Comparison of ENCODE assay signal across 22 cellular contexts in genomic region chr15:39596358-39597051, GRCh38. TPM values are rescaled to one million over a fixed set of nuclear protein-coding genes. Genes with fewer than 3 reads are reported as not detected.
DNase-seq lines count a peak whose midpoint lies in the region; FAIRE-seq and TF ChIP-seq lines count a peak whose summit lies in the region.
"Had no signal": no experiment of that assay in that cellular context is flagged by ENCODE, and none has a peak within 500 bp of the region (broad histone marks: within the 10 kb centered on the region; RNA-seq: fewer than 3 reads in every experiment).

No MANE protein-coding gene starts in this region.

- H2AFZ ChIP-seq in endothelial cell of umbilical vein (ENCODE audit: low read depth, low read length) = no peak overlapping the region
- H2AFZ ChIP-seq in mesenchymal stem cell (ENCODE audit: low read depth, low read length) = no peak overlapping the region

- no peak overlapping the region for H2AK5ac ChIP-seq in mesenchymal stem cell (ENCODE audit: low read length, severe bottlenecking)

- no peak overlapping the region for H3K27ac ChIP-seq in endothelial cell of umbilical vein (ENCODE audit: insufficient read depth, low read depth, low read length)
- H3K27ac ChIP-seq in mesenchymal stem cell (ENCODE audit: low read length, poor library complexity, severe bottlenecking) = peak overlapping the region; percentile 49
- no peak overlapping the region for H3K27ac ChIP-seq in tibial nerve
- H3K27ac ChIP-seq: psoas muscle had no signal

- H3K79me2 ChIP-seq in endothelial cell of umbilical vein (ENCODE audit: control insufficient read depth, insufficient read depth, low read length) = no peaks in the 10 kb centered on the region

- H3K9me3 ChIP-seq in endothelial cell of umbilical vein (replicated peaks; ENCODE audit: control insufficient read depth, insufficient read depth, low read length) (no peaks in the 10 kb centered on the region), mesenchymal stem cell (ENCODE audit: control insufficient read depth, low read length) (no peaks in the 10 kb centered on the region), tibial nerve (no peaks in the 10 kb centered on the region)
- H3K9me3 ChIP-seq: psoas muscle had no signal

- no peak overlapping the region for H3K23ac ChIP-seq in mesenchymal stem cell (ENCODE audit: low read length in 2 of 2)

- H4K8ac ChIP-seq in mesenchymal stem cell (ENCODE audit: low read length) = no peak overlapping the region

- no peak overlapping the region for H4K91ac ChIP-seq in mesenchymal stem cell (ENCODE audit: low read length)

- POLR2A ChIA-PET in endothelial cell of umbilical vein (lab: Charles Lee) = no interaction called here

- DNase-seq in ACHN (peak; percentile 34), M059J (ENCODE audit: low read depth) (peak; percentile 81), endothelial cell of umbilical vein (ENCODE audit: low read depth, low spot score) (peak; percentile 89), mesenchymal stem cell (peak; percentile 47), GM13976 (ENCODE audit: low spot score) (no peak), NCI-H2081 treated with DMSO at 0.1 percent for 48 hours (lab: John Stamatoyannopoulos, UW) (no peak), COLO668 (lab: John Stamatoyannopoulos, UW; ENCODE audit: unreplicated experiment) (no peak), tibial nerve (ENCODE audit: low spot score in 2 of 2) (no peak)
- DNase-seq: activated CD4-positive, CD25-positive, alpha-beta regulatory T cell treated with anti-CD3 and anti-CD28 coated beads, Interleukin-2, amount 50 U/mL, for 72 hours; activated naive CD4-positive, alpha-beta T cell; AML-193; Calu3; GDM1; Kasumi-1; naive thymus-derived CD8-positive, alpha-beta T cell; NCI-H1436 treated with DMSO at 0.1 percent for 48 hours; NCI-H446; psoas muscle; SHP77 treated with DMSO at 0.1 percent for 48 hours; stimulated activated naive CD4-positive, alpha-beta T cell; T-helper 2 cell had no signal

- H3K4ac ChIP-seq in mesenchymal stem cell (ENCODE audit: low read depth in 1 of 2, low read length in 2 of 2) = no peak overlapping the region

- H3K36me3 ChIP-seq in endothelial cell of umbilical vein (ENCODE audit: control insufficient read depth in 2 of 2, extremely low read depth in 1 of 2, insufficient read depth in 2 of 2, low read length in 2 of 2) = peaks cover 26 to 39% of the 10 kb centered on the region in 2 experiments
- peaks cover 23 to 54% of the 10 kb centered on the region in 2 experiments for H3K36me3 ChIP-seq in mesenchymal stem cell (ENCODE audit: control insufficient read depth in 1 of 2, insufficient read depth in 2 of 2, low read depth in 1 of 2, low read length in 2 of 2)
- H3K36me3 ChIP-seq in tibial nerve = peaks cover 0 to 50% (median 0%) of the 10 kb centered on the region in 3 donors

- H3K4me2 ChIP-seq in endothelial cell of umbilical vein (ENCODE audit: insufficient read depth, low read length) (no peak overlapping the region), mesenchymal stem cell (ENCODE audit: low read length, poor library complexity, severe bottlenecking) (no peak overlapping the region)

- BruUV-seq in endothelial cell of umbilical vein (replicated peaks; lab: Mats Ljungman, UMichigan) = no TSS peak

- H2BK5ac ChIP-seq in mesenchymal stem cell (ENCODE audit: low read depth, low read length, poor library complexity, severe bottlenecking) = no peak overlapping the region

- TF ChIP-seq CTCF in endothelial cell of umbilical vein (IDR thresholded peaks at IDR 0.05; ENCODE audit: extremely low read depth in 1 of 2, insufficient read depth in 1 of 2, low read depth in 1 of 2, low read length in 2 of 2) (no peak), GM13976 (IDR thresholded peaks at IDR 0.05; ENCODE audit: borderline replicate concordance, control extremely low read depth, extremely low read depth, insufficient read depth, missing control alignments) (no peak), tibial nerve (IDR thresholded peaks at IDR 0.05) (no peak)

- H3K27me3 ChIP-seq in endothelial cell of umbilical vein (ENCODE audit: control insufficient read depth in 2 of 2, insufficient read depth in 2 of 2, low read length in 2 of 2) (no peaks in the 10 kb centered on the region), mesenchymal stem cell (ENCODE audit: control insufficient read depth in 1 of 2, insufficient read depth in 1 of 2, low read length in 2 of 2) (no peaks in the 10 kb centered on the region), tibial nerve (no peaks in the 10 kb centered on the region)

- CTCF ChIA-PET in endothelial cell of umbilical vein (lab: Charles Lee) = interaction anchor here (16.6 kb wide), 1 partner anchor 161 kb away, joined by 379 read pairs; no protein-coding TSS in a partner anchor

- no peak for TF ChIP-seq EP300 in tibial nerve (IDR thresholded peaks at IDR 0.05)

- no peak overlapping the region for H2BK120ac ChIP-seq in mesenchymal stem cell (ENCODE audit: low read depth, low read length)

- no peak for FAIRE-seq in endothelial cell of umbilical vein (lab: Jason Lieb, UNC)
- FAIRE-seq: urothelium cell line had no signal

- H3K9ac ChIP-seq in endothelial cell of umbilical vein (replicated peaks; ENCODE audit: extremely low read depth, insufficient read depth, low read length) (no peak overlapping the region), mesenchymal stem cell (ENCODE audit: low read length) (no peak overlapping the region)

- in situ Hi-C loops in ACHN (cut with HindIII; ENCODE audit: low pct_ligation_motif_present, low pct_unique_long_range_greater_than_20kb, low sequenced_read_pairs) (no loop called here), GM13976 (cut with MboI; ENCODE audit: low sequenced_read_pairs, unreplicated experiment) (loop anchor here (25.0 kb wide), 1 partner anchor 884 kb away; no protein-coding TSS in a partner anchor)

- peaks cover 7% of the 10 kb centered on the region for H3K4me1 ChIP-seq in endothelial cell of umbilical vein (ENCODE audit: control insufficient read depth, extremely low read depth, insufficient read depth, low read length)
- peaks cover 16% of the 10 kb centered on the region for H3K4me1 ChIP-seq in mesenchymal stem cell (ENCODE audit: control insufficient read depth, insufficient read depth, low read depth, low read length)
- H3K4me1 ChIP-seq in tibial nerve = peaks cover 0 to 46% (median 4%) of the 10 kb centered on the region in 4 donors
- H3K4me1 ChIP-seq: psoas muscle had no signal

- intact Hi-C loops in endothelial cell of umbilical vein (cut with micrococcal nuclease) = loop anchor here (5.0 kb wide), 1 partner anchor 336 kb away; the partner anchor contains the start of gene EIF2AK4

- H2BK12ac ChIP-seq in mesenchymal stem cell (ENCODE audit: low read length in 2 of 2) = no peak overlapping the region

- H3K9me1 ChIP-seq in endothelial cell of umbilical vein (replicated peaks; ENCODE audit: control insufficient read depth, extremely low read depth, insufficient read depth, low read length) = no peaks in the 10 kb centered on the region

- H3K4me3 ChIP-seq in endothelial cell of umbilical vein (replicated peaks in 1 of 3; ENCODE audit: insufficient read depth in 1 of 3, low read depth in 1 of 3, low read length in 3 of 3) = no peak overlapping the region
- no peak overlapping the region for H3K4me3 ChIP-seq in mesenchymal stem cell (ENCODE audit: insufficient read depth in 1 of 2, low read depth in 1 of 2, low read length in 2 of 2)
- H3K4me3 ChIP-seq in tibial nerve = no peak overlapping the region
- H3K4me3 ChIP-seq: psoas muscle had no signal

- WGBS in mesenchymal stem cell = 76% methylated on average over 4 of the region's 5 CpGs
- 62 to 71% methylated on average over 5 of the region's 5 CpGs for WGBS in tibial nerve, 2 donors

- H3K79me1 ChIP-seq in mesenchymal stem cell (replicated peaks; ENCODE audit: low read length, poor library complexity, severe bottlenecking) = peaks cover 2% of the 10 kb centered on the region

- H3K18ac ChIP-seq in mesenchymal stem cell (ENCODE audit: low read depth in 1 of 2, low read length in 2 of 2) = no peak overlapping the region

- dilution Hi-C loops in endothelial cell of umbilical vein (cut with MboI; ENCODE audit: extremely low pct_ligation_motif_present, low sequenced_read_pairs) = no loop called here

- no peak overlapping the region for H3K14ac ChIP-seq in mesenchymal stem cell (ENCODE audit: low read length in 2 of 2)

- no peak overlapping the region for H2BK15ac ChIP-seq in mesenchymal stem cell (ENCODE audit: low read depth, poor library complexity, severe bottlenecking)

- no peaks in the 10 kb centered on the region for H4K20me1 ChIP-seq in endothelial cell of umbilical vein (replicated peaks; ENCODE audit: control insufficient read depth, extremely low read depth, insufficient read depth, low read length)

- TF ChIP-seq POLR2A in endothelial cell of umbilical vein (IDR thresholded peaks at IDR 0.05; ENCODE audit: low read depth, low read length) (peak; percentile 95), tibial nerve (IDR thresholded peaks at IDR 0.05) (no peak)

TF ChIP-seq in endothelial cell of umbilical vein, 7 proteins besides CTCF, POLR2A, EP300 and RAD21:
- TF ChIP-seq JUN (IDR thresholded peaks at IDR 0.05; ENCODE audit: borderline replicate concordance, insufficient read depth, insufficient read length, low read depth) (no peak), MAX (IDR thresholded peaks at IDR 0.05; ENCODE audit: insufficient read depth, insufficient read length) (no peak), GATA2 (IDR thresholded peaks at IDR 0.05; ENCODE audit: insufficient read depth, insufficient read length, low read depth, low read length) (no peak)

RNA-seq across cellular contexts. Expression of gene THBS1, which starts 15.6 kb away (rescaled TPM):
- 3,688 and 5,591 TPM in 2 replicates for total RNA-seq in M059J (2014; rRNA removed; shearing (Covaris generic))
- 8,837 and 8,883 TPM in 2 replicates for total RNA-seq in endothelial cell of umbilical vein
- polyA plus RNA-seq in endothelial cell of umbilical vein = 6,148 and 6,293 TPM in 2 replicates
- polyA plus RNA-seq in endothelial cell of umbilical vein (2011; cell fraction: cytosol; rRNA removed) = 2,202 and 2,655 TPM in 2 replicates
- polyA plus RNA-seq in endothelial cell of umbilical vein (2011; cell fraction: nucleus; rRNA removed) = 17,201 and 26,660 TPM in 2 replicates
- polyA plus RNA-seq in endothelial cell of umbilical vein (2012) = 3,629 and 3,767 TPM in 2 replicates
- polyA minus RNA-seq in endothelial cell of umbilical vein = 17,988 and 18,091 TPM in 2 replicates
- polyA minus RNA-seq in endothelial cell of umbilical vein (2011; cell fraction: cytosol; rRNA and poly(A)+ RNA removed) = 7.8 TPM
- 23,649 and 24,248 TPM in 2 replicates for polyA minus RNA-seq in endothelial cell of umbilical vein (2011; cell fraction: nucleus; rRNA and poly(A)+ RNA removed)
- 229 TPM for polyA plus RNA-seq in mesenchymal stem cell (2013, experiment 1 of 2)
- 221 TPM for polyA plus RNA-seq in mesenchymal stem cell (2013, experiment 2 of 2)
- 1,000 to 10,000 TPM; 1,850 to 2,559 (median 1,931) TPM for total RNA-seq in tibial nerve

Comparison
In these comparisons a context has a peak if more than half of its experiments do, and no peak if none do; other contexts are left out.
1. DNase-seq: peak in ACHN (single experiment), M059J (single experiment), endothelial cell of umbilical vein (single experiment) and mesenchymal stem cell (single experiment); none in GM13976 (single experiment), NCI-H2081 treated with DMSO at 0.1 percent for 48 hours (single experiment), COLO668 (single experiment) and tibial nerve (0 of 2).